In genomic region chr12:87020071-87020470, GRCh38 we compare ENCODE assay signal across 15 cellular contexts.
DNase-seq lines count a peak whose midpoint lies in the region; ATAC-seq and TF ChIP-seq lines count a peak whose summit lies in the region.
"Had no signal": no experiment of that assay in that cellular context is flagged by ENCODE, and none has a peak within 500 bp of the region (broad histone marks: within the 10 kb centered on the region; RNA-seq: fewer than 3 reads in every experiment).

No MANE protein-coding gene starts in this region.

- H3K27ac Mint-ChIP-seq in GM23338, result 0 out of 2 replicates have a peak overlapping the region, but pooled peaks have one; percentile 18

- H3K27me3 ChIP-seq in GM23338 (ENCODE audit: insufficient read depth), result no peaks in the 10 kb centered on the region
- H3K27me3 ChIP-seq in foreskin keratinocyte, result no peaks in the 10 kb centered on the region
- no peaks in the 10 kb centered on the region for H3K27me3 ChIP-seq in tibial nerve
- H3K27me3 ChIP-seq in right atrium auricular region, result no peaks in the 10 kb centered on the region

- H3K4me1 ChIP-seq in GM23338 (ENCODE audit: insufficient read depth), result no peaks in the 10 kb centered on the region
- H3K4me1 ChIP-seq in foreskin keratinocyte, result no peaks in the 10 kb centered on the region
- H3K4me1 ChIP-seq in tibial nerve, result no peaks in the 10 kb centered on the region
- no peaks in the 10 kb centered on the region for H3K4me1 ChIP-seq in right atrium auricular region
- H3K4me1 ChIP-seq: HAP-1 had no signal

- no peaks in the 10 kb centered on the region for H3K36me3 ChIP-seq in GM23338 (ENCODE audit: insufficient read depth)
- H3K36me3 ChIP-seq in tibial nerve, result no peaks in the 10 kb centered on the region
- H3K36me3 ChIP-seq in right atrium auricular region, result no peaks in the 10 kb centered on the region
- H3K36me3 ChIP-seq: HAP-1 had no signal

- peaks cover 0 to 19% (median 0%) of the 10 kb centered on the region in 4 donors for H3K9me3 ChIP-seq in tibial nerve
- no peaks in the 10 kb centered on the region for H3K9me3 ChIP-seq in right atrium auricular region
- H3K9me3 ChIP-seq: HAP-1 had no signal

- no peak overlapping the region; the same call in 1 of the 2 replicates for H2AFZ ChIP-seq in GM23338

- DNase-seq in A172 (ENCODE audit: low spot score) (peak; percentile 1), GM23338 (ENCODE audit: low spot score) (no peak), RPMI7951 (ENCODE audit: low read depth) (peak; percentile 0), foreskin keratinocyte (peak in 1 of 2 donors; percentile 33), tibial nerve (ENCODE audit: low spot score in 2 of 2) (no peak), anterior cingulate cortex (lab: John Stamatoyannopoulos, UW) (no peak), GM20000 (ENCODE audit: low spot score) (no peak), right atrium auricular region (ENCODE audit: low spot score) (no peak)
- DNase-seq: NCI-H1436 treated with DMSO at 0.1 percent for 48 hours; NCI-H2081 treated with DMSO at 0.1 percent for 48 hours; NCI-H524; NK-92 treated with Interleukin-12 subunit alpha and Interleukin-12 subunit beta, amount 100 ng/mL, for 24 hours; SIG-M5 had no signal

- H3K4me1 Mint-ChIP-seq in GM23338, result no peaks in the 10 kb centered on the region

- TF ChIP-seq POLR2A in tibial nerve (IDR thresholded peaks at IDR 0.05), result no peak

- H3K4me3 ChIP-seq in GM23338 (no peak overlapping the region), tibial nerve (no peak overlapping the region), right atrium auricular region (no peak overlapping the region)
- H3K4me3 ChIP-seq: HAP-1 had no signal

- no peaks in the 10 kb centered on the region for H3K9me3 Mint-ChIP-seq in GM23338

- H3K4me2 ChIP-seq in GM23338, result no peak overlapping the region

- no peaks in the 10 kb centered on the region for H4K20me1 ChIP-seq in GM23338 (replicated peaks; ENCODE audit: insufficient read depth)

- ATAC-seq in GM23338 (no peak), foreskin keratinocyte (peak; percentile 57)

- H3K27me3 Mint-ChIP-seq in GM23338 (ENCODE audit: insufficient read depth, low read depth, poor library complexity), result no peaks in the 10 kb centered on the region

- H3K79me2 ChIP-seq in GM23338 (replicated peaks; ENCODE audit: insufficient read depth), result no peaks in the 10 kb centered on the region

- no peak overlapping the region for H3K27ac ChIP-seq in GM23338 (ENCODE audit: low read depth)
- no peak overlapping the region for H3K27ac ChIP-seq in foreskin keratinocyte
- no peak overlapping the region for H3K27ac ChIP-seq in tibial nerve
- no peak overlapping the region for H3K27ac ChIP-seq in right atrium auricular region
- H3K27ac ChIP-seq: C4-2B had no signal

- no peak overlapping the region for H3K4me3 Mint-ChIP-seq in GM23338

- no peaks in the 10 kb centered on the region for H3K36me3 Mint-ChIP-seq in GM23338 (ENCODE audit: low read depth)

- no peak for TF ChIP-seq CTCF in GM23338 (conservative IDR thresholded peaks at IDR 0.05; ENCODE audit: low read depth in 2 of 2)
- TF ChIP-seq CTCF in foreskin keratinocyte (conservative IDR thresholded peaks at IDR 0.05), result no peak
- TF ChIP-seq CTCF in tibial nerve (IDR thresholded peaks at IDR 0.05), result no peak
- no peak for TF ChIP-seq CTCF in GM20000 (IDR thresholded peaks at IDR 0.05; ENCODE audit: extremely low read depth, missing control alignments)
- TF ChIP-seq CTCF in right atrium auricular region (IDR thresholded peaks at IDR 0.05), result no peak

- TF ChIP-seq EP300 in tibial nerve (IDR thresholded peaks at IDR 0.05), result no peak

- 0 out of 2 replicates have a peak, but pooled peaks cover 3% of the 10 kb centered on the region for H3K9me2 ChIP-seq in GM23338 (ENCODE audit: insufficient read depth)

- no peaks in the 10 kb centered on the region for H3F3A ChIP-seq in GM23338 (replicated peaks; ENCODE audit: low read depth)

- WGBS in tibial nerve, 2 donors, result 80 to 95% methylated on average over 1 of the region's 1 CpG

TF ChIP-seq in GM23338, 12 proteins besides CTCF, POLR2A, EP300 and RAD21 (continues in another document):
- TF ChIP-seq ZNF114 (CRISPR knock-in tag; IDR thresholded peaks at IDR 0.05) (no peak), STAT1 (IDR thresholded peaks at IDR 0.05; ENCODE audit: unreplicated experiment) (no peak), POLR2AphosphoS5 (IDR thresholded peaks at IDR 0.05; ENCODE audit: low read depth) (no peak), EZH2phosphoT487 (IDR thresholded peaks at IDR 0.05; ENCODE audit: unreplicated experiment) (no peak), ZNF331 (CRISPR knock-in tag; IDR thresholded peaks at IDR 0.05; ENCODE audit: low read depth) (no peak), CREB1 (CRISPR knock-in tag; IDR thresholded peaks at IDR 0.05; ENCODE audit: low read depth) (no peak), ZNF462 (CRISPR knock-in tag; IDR thresholded peaks at IDR 0.05) (no peak), ETS1 (IDR thresholded peaks at IDR 0.05) (no peak), NANOG (IDR thresholded peaks at IDR 0.05; ENCODE audit: borderline replicate concordance) (no peak)

Comparison
In these comparisons a context has a peak if more than half of its experiments do, and no peak if none do; other contexts are left out.
1. DNase-seq: peak in A172 (single experiment) and RPMI7951 (single experiment); none in GM23338 (single experiment), tibial nerve (0 of 2), anterior cingulate cortex (0 of 58), GM20000 (single experiment) and right atrium auricular region (single experiment).